20 cellular contexts compared by ENCODE assay signal in genomic region chr1:156881101-156881500, GRCh38. TPM values are rescaled to one million over a fixed set of nuclear protein-coding genes. Genes with fewer than 3 reads are reported as not detected.
A peak's percentile ranks its signal among the peaks of the same experiment; 100 is the strongest.
DNase-seq lines count a peak whose midpoint lies in the region; TF ChIP-seq lines count a peak whose summit lies in the region.
"Had no signal": no experiment of that assay in that cellular context is flagged by ENCODE, and none has a peak within 500 bp of the region (broad histone marks: within the 10 kb centered on the region; RNA-seq: fewer than 3 reads in every experiment).

No MANE protein-coding gene starts in this region.

- H3K9me3 ChIP-seq in WERI-Rb-1 (ENCODE audit: severe bottlenecking), result no peaks in the 10 kb centered on the region
- H3K9me3 ChIP-seq: A549 had no signal

- no peaks in the 10 kb centered on the region for H3K9me3 Mint-ChIP-seq in activated naive CD4-positive, alpha-beta T cell treated with anti-CD3 and anti-CD28 coated beads, Interleukin-2, amount 50 U/mL, for 24 hours
- no peaks in the 10 kb centered on the region for H3K9me3 Mint-ChIP-seq in activated naive CD4-positive, alpha-beta T cell treated with anti-CD3 and anti-CD28 coated beads for 36 hours
- H3K9me3 Mint-ChIP-seq in nephron (no peaks in the 10 kb centered on the region), progenitor cell of endocrine pancreas (ENCODE audit: low read depth) (no peaks in the 10 kb centered on the region)
- H3K9me3 Mint-ChIP-seq: CD14-positive monocyte, GM23338 had no signal

- peak overlapping the region; percentile 31 for H3K27ac Mint-ChIP-seq in activated naive CD4-positive, alpha-beta T cell treated with anti-CD3 and anti-CD28 coated beads, Interleukin-2, amount 50 U/mL, for 24 hours
- no peak overlapping the region for H3K27ac Mint-ChIP-seq in activated naive CD4-positive, alpha-beta T cell treated with anti-CD3 and anti-CD28 coated beads for 36 hours
- H3K27ac Mint-ChIP-seq in nephron, result peak overlapping the region in 2 of 3 experiments; percentile 3 to 46
- peak overlapping the region; percentile 58 for H3K27ac Mint-ChIP-seq in progenitor cell of endocrine pancreas
- H3K27ac Mint-ChIP-seq: GM23338 had no signal

- no peak overlapping the region for H3K4me3 ChIP-seq in WERI-Rb-1 (ENCODE audit: low read depth, low read length)
- H3K4me3 ChIP-seq: A549, GM23338 had no signal

- peaks cover 5% of the 10 kb centered on the region for H3K27me3 Mint-ChIP-seq in activated naive CD4-positive, alpha-beta T cell treated with anti-CD3 and anti-CD28 coated beads, Interleukin-2, amount 50 U/mL, for 24 hours
- H3K27me3 Mint-ChIP-seq in activated naive CD4-positive, alpha-beta T cell treated with anti-CD3 and anti-CD28 coated beads for 36 hours (ENCODE audit: low read depth), result peaks cover 7% of the 10 kb centered on the region
- H3K27me3 Mint-ChIP-seq in nephron (ENCODE audit: low read depth) (peaks cover 53% of the 10 kb centered on the region), progenitor cell of endocrine pancreas (peaks cover 83% of the 10 kb centered on the region)

- CTCF ChIA-PET in activated naive CD4-positive, alpha-beta T cell treated with anti-CD3 and anti-CD28 coated beads for 36 hours (lab: Charles Lee), result interaction anchor here (1.7 kb wide), 1 partner anchor 10 kb away, joined by 11 read pairs; no protein-coding TSS in a partner anchor

- H3K4me1 Mint-ChIP-seq in activated naive CD4-positive, alpha-beta T cell treated with anti-CD3 and anti-CD28 coated beads, Interleukin-2, amount 50 U/mL, for 24 hours, result no peaks in the 10 kb centered on the region
- no peaks in the 10 kb centered on the region for H3K4me1 Mint-ChIP-seq in activated naive CD4-positive, alpha-beta T cell treated with anti-CD3 and anti-CD28 coated beads for 36 hours (ENCODE audit: low read depth)
- H3K4me1 Mint-ChIP-seq in nephron, result peaks cover 41% of the 10 kb centered on the region
- H3K4me1 Mint-ChIP-seq in progenitor cell of endocrine pancreas (ENCODE audit: low read depth), result no peaks in the 10 kb centered on the region
- H3K4me1 Mint-ChIP-seq: CD14-positive monocyte; CD4-positive, alpha-beta memory T cell had no signal

- DNase-seq in activated naive CD4-positive, alpha-beta T cell treated with anti-CD3 and anti-CD28 coated beads for 36 hours, result no peak
- DNase-seq in WERI-Rb-1, result peak; percentile 92
- no peak for DNase-seq in progenitor cell of endocrine pancreas (ENCODE audit: low spot score, unreplicated experiment)
- DNase-seq in NCI-H1092 (lab: John Stamatoyannopoulos, UW), result no peak
- no peak for DNase-seq in activated CD8-positive, alpha-beta memory T cell treated with anti-CD3 and anti-CD28 coated beads, Interleukin-2, amount 50 U/mL, for 4 hours
- no peak for DNase-seq in NCI-H128 (lab: John Stamatoyannopoulos, UW; ENCODE audit: unreplicated experiment)
- DNase-seq: AML-193; CD4-positive, alpha-beta memory T cell; DMS153; DMS79; GDM1; HCEC 1CT had no signal

- TF ChIP-seq CTCF in WERI-Rb-1 (IDR thresholded peaks at IDR 0.05; ENCODE audit: low read depth, low read length), result no peak
- TF ChIP-seq CTCF in nephron (IDR thresholded peaks at IDR 0.05; ENCODE audit: unreplicated experiment in 3 of 3), result no peak
- TF ChIP-seq CTCF in progenitor cell of endocrine pancreas (IDR thresholded peaks at IDR 0.05; ENCODE audit: unreplicated experiment), result no peak

- intact Hi-C loops in activated naive CD4-positive, alpha-beta T cell treated with anti-CD3 and anti-CD28 coated beads for 36 hours (cut with micrococcal nuclease), result no loop called here

- no peak overlapping the region for H3K4me3 Mint-ChIP-seq in activated naive CD4-positive, alpha-beta T cell treated with anti-CD3 and anti-CD28 coated beads, Interleukin-2, amount 50 U/mL, for 24 hours
- no peak overlapping the region for H3K4me3 Mint-ChIP-seq in activated naive CD4-positive, alpha-beta T cell treated with anti-CD3 and anti-CD28 coated beads for 36 hours
- peak overlapping the region in 1 of 3 experiments; percentile 13 for H3K4me3 Mint-ChIP-seq in nephron
- H3K4me3 Mint-ChIP-seq in progenitor cell of endocrine pancreas (ENCODE audit: low read depth), result no peak overlapping the region
- H3K4me3 Mint-ChIP-seq: CD14-positive monocyte; CD4-positive, alpha-beta memory T cell; GM23338 had no signal

- H3K36me3 Mint-ChIP-seq in activated naive CD4-positive, alpha-beta T cell treated with anti-CD3 and anti-CD28 coated beads, Interleukin-2, amount 50 U/mL, for 24 hours, result no peaks in the 10 kb centered on the region
- no peaks in the 10 kb centered on the region for H3K36me3 Mint-ChIP-seq in activated naive CD4-positive, alpha-beta T cell treated with anti-CD3 and anti-CD28 coated beads for 36 hours (ENCODE audit: low read depth)
- H3K36me3 Mint-ChIP-seq in nephron (ENCODE audit: low read depth) (no peaks in the 10 kb centered on the region), progenitor cell of endocrine pancreas (ENCODE audit: insufficient read depth) (no peaks in the 10 kb centered on the region)
- H3K36me3 Mint-ChIP-seq: CD14-positive monocyte; CD4-positive, alpha-beta memory T cell had no signal

- H3K27ac ChIP-seq in WERI-Rb-1, result peak overlapping the region; percentile 46
- H3K27ac ChIP-seq: 22Rv1, A549 had no signal

- H3K36me3 ChIP-seq in WERI-Rb-1, result no peaks in the 10 kb centered on the region

- no peaks in the 10 kb centered on the region for H3K27me3 ChIP-seq in WERI-Rb-1 (ENCODE audit: insufficient read depth, low read depth, severe bottlenecking)

RNA-seq across cellular contexts. Expression of gene PEAR1, which starts 12.4 kb away (rescaled TPM):
- total RNA-seq in activated naive CD4-positive, alpha-beta T cell treated with anti-CD3 and anti-CD28 coated beads for 36 hours, result not detected
- 0.20 TPM in 1 of 2 replicates, not detected in the other for total RNA-seq in progenitor cell of endocrine pancreas

RNA-seq across cellular contexts. Expression of gene NTRK1, which starts 20.4 kb away (rescaled TPM):
- total RNA-seq in activated naive CD4-positive, alpha-beta T cell treated with anti-CD3 and anti-CD28 coated beads for 36 hours, result under 1 TPM in 1 of 2 experiments, not detected in 1; 0.67 TPM
- 0.36 TPM in 1 of 2 replicates, not detected in the other for total RNA-seq in progenitor cell of endocrine pancreas
- total RNA-seq: HT-29 had no signal

RNA-seq across cellular contexts. Expression of gene INSRR, which starts 22.2 kb away (rescaled TPM):
- total RNA-seq in activated naive CD4-positive, alpha-beta T cell treated with anti-CD3 and anti-CD28 coated beads for 36 hours, result not detected
- not detected in 2 replicates for total RNA-seq in progenitor cell of endocrine pancreas
- total RNA-seq: Daoy, GM23338 had no signal

RNA-seq across cellular contexts. Expression of gene LRRC71, which starts 39.3 kb away (rescaled TPM):
- total RNA-seq in activated naive CD4-positive, alpha-beta T cell treated with anti-CD3 and anti-CD28 coated beads for 36 hours, result not detected
- total RNA-seq in progenitor cell of endocrine pancreas, result not detected in 2 replicates
- total RNA-seq: CD4-positive, alpha-beta memory T cell; Daoy; GM23338; HT-29 had no signal
